ENCODE assay signal across 1 cellular context in the genomic region with DNA sequence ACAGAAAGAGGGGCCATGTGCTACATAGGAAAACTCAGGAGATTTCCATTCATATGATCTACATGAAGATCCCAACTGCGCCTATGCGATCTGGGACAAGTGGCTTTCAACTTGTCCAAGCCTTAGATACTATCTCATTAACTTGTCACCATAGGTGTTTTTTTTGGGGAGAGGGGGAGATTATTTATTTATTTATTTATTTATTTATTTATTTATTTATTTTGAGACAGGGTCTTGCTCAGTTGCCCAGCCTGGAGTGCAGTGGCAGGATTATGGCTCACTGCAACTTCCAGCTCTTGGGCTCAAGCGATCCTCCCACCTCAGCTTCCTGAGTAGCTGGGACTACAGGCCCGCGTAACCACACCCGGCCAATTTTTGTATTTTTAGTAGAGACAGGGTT.
TF ChIP-seq lines count a peak whose summit lies in the region.

No MANE protein-coding gene starts in this region.

TF ChIP-seq in HEK293, 187 proteins besides CTCF, POLR2A, EP300 and RAD21 (continued from another document and continues in another):
- no peak for TF ChIP-seq ZNF792 (tag by site-specific recombination; IDR thresholded peaks at IDR 0.05)
- TF ChIP-seq ZNF169 (tag by site-specific recombination; IDR thresholded peaks at IDR 0.05) = no peak
- no peak for TF ChIP-seq MZF1 (tag by site-specific recombination; IDR thresholded peaks at IDR 0.05; ENCODE audit: borderline replicate concordance)
- TF ChIP-seq, protein P1, sequence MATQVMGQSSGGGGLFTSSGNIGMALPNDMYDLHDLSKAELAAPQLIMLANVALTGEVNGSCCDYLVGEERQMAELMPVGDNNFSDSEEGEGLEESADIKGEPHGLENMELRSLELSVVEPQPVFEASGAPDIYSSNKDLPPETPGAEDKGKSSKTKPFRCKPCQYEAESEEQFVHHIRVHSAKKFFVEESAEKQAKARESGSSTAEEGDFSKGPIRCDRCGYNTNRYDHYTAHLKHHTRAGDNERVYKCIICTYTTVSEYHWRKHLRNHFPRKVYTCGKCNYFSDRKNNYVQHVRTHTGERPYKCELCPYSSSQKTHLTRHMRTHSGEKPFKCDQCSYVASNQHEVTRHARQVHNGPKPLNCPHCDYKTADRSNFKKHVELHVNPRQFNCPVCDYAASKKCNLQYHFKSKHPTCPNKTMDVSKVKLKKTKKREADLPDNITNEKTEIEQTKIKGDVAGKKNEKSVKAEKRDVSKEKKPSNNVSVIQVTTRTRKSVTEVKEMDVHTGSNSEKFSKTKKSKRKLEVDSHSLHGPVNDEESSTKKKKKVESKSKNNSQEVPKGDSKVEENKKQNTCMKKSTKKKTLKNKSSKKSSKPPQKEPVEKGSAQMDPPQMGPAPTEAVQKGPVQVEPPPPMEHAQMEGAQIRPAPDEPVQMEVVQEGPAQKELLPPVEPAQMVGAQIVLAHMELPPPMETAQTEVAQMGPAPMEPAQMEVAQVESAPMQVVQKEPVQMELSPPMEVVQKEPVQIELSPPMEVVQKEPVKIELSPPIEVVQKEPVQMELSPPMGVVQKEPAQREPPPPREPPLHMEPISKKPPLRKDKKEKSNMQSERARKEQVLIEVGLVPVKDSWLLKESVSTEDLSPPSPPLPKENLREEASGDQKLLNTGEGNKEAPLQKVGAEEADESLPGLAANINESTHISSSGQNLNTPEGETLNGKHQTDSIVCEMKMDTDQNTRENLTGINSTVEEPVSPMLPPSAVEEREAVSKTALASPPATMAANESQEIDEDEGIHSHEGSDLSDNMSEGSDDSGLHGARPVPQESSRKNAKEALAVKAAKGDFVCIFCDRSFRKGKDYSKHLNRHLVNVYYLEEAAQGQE (tag by site-specific recombination; IDR thresholded peaks at IDR 0.05) = peak; percentile 58; the same call in 1 of the 2 replicates
- no peak for TF ChIP-seq ZFP41 (tag by site-specific recombination; IDR thresholded peaks at IDR 0.05; ENCODE audit: borderline replicate concordance)
- TF ChIP-seq ZBTB49 (tag by site-specific recombination; IDR thresholded peaks at IDR 0.05; ENCODE audit: low read depth) = no peak
- no peak for TF ChIP-seq ZNF701 (tag by site-specific recombination; IDR thresholded peaks at IDR 0.05)
- TF ChIP-seq ZIC2 (tag by site-specific recombination; IDR thresholded peaks at IDR 0.05) = no peak
- TF ChIP-seq BCL11B (tag by site-specific recombination; IDR thresholded peaks at IDR 0.05; ENCODE audit: low read depth) = no peak
- no peak for TF ChIP-seq ZNF660 (tag by site-specific recombination; IDR thresholded peaks at IDR 0.05)
- no peak for TF ChIP-seq ZNF561 (tag by site-specific recombination; IDR thresholded peaks at IDR 0.05; ENCODE audit: borderline replicate concordance)
- TF ChIP-seq, protein P2, sequence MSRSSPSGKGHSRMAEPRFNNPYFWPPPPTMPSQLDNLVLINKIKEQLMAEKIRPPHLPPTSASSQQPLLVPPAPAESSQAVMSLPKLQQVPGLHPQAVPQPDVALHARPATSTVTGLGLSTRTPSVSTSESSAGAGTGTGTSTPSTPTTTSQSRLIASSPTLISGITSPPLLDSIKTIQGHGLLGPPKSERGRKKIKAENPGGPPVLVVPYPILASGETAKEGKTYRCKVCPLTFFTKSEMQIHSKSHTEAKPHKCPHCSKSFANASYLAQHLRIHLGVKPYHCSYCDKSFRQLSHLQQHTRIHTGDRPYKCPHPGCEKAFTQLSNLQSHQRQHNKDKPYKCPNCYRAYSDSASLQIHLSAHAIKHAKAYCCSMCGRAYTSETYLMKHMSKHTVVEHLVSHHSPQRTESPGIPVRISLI (tag by site-specific recombination; IDR thresholded peaks at IDR 0.05) = no peak
- TF ChIP-seq ZNF366 (tag by site-specific recombination; conservative IDR thresholded peaks at IDR 0.05) = no peak
- TF ChIP-seq ZNF112 (tag by site-specific recombination; IDR thresholded peaks at IDR 0.05) = no peak
- TF ChIP-seq ZNF621 (tag by site-specific recombination; IDR thresholded peaks at IDR 0.05) = no peak
- TF ChIP-seq KLF1 (tag by site-specific recombination; IDR thresholded peaks at IDR 0.05) = no peak
- no peak for TF ChIP-seq ZBTB26 (tag by site-specific recombination; optimal IDR thresholded peaks at IDR 0.05)
- peak; percentile 35; the same call in 1 of the 2 replicates for TF ChIP-seq ZXDB (tag by site-specific recombination; IDR thresholded peaks at IDR 0.05)
- no peak for TF ChIP-seq ZNF48 (tag by site-specific recombination; IDR thresholded peaks at IDR 0.05)
- TF ChIP-seq ZNF837 (tag by site-specific recombination; IDR thresholded peaks at IDR 0.05) = no peak
- TF ChIP-seq ZBTB1 (tag by site-specific recombination; IDR thresholded peaks at IDR 0.05) = no peak
- no peak for TF ChIP-seq ZNF404 (tag by site-specific recombination; IDR thresholded peaks at IDR 0.05)
- no peak for TF ChIP-seq ZSCAN16 (tag by site-specific recombination; IDR thresholded peaks at IDR 0.05)
- TF ChIP-seq, protein P3, sequence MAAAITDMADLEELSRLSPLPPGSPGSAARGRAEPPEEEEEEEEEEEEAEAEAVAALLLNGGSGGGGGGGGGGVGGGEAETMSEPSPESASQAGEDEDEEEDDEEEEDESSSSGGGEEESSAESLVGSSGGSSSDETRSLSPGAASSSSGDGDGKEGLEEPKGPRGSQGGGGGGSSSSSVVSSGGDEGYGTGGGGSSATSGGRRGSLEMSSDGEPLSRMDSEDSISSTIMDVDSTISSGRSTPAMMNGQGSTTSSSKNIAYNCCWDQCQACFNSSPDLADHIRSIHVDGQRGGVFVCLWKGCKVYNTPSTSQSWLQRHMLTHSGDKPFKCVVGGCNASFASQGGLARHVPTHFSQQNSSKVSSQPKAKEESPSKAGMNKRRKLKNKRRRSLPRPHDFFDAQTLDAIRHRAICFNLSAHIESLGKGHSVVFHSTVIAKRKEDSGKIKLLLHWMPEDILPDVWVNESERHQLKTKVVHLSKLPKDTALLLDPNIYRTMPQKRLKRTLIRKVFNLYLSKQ (tag by site-specific recombination; IDR thresholded peaks at IDR 0.05; ENCODE audit: borderline replicate concordance) = no peak
- TF ChIP-seq ZNF558 (tag by site-specific recombination; IDR thresholded peaks at IDR 0.05) = 0 out of 2 replicates have a peak, but pooled peaks have one; percentile 44
- TF ChIP-seq HIC1 (tag by site-specific recombination; IDR thresholded peaks at IDR 0.05) = no peak
- TF ChIP-seq ZNF654 (tag by site-specific recombination; IDR thresholded peaks at IDR 0.05; ENCODE audit: low read depth) = peak; percentile 28
- TF ChIP-seq, protein P4, sequence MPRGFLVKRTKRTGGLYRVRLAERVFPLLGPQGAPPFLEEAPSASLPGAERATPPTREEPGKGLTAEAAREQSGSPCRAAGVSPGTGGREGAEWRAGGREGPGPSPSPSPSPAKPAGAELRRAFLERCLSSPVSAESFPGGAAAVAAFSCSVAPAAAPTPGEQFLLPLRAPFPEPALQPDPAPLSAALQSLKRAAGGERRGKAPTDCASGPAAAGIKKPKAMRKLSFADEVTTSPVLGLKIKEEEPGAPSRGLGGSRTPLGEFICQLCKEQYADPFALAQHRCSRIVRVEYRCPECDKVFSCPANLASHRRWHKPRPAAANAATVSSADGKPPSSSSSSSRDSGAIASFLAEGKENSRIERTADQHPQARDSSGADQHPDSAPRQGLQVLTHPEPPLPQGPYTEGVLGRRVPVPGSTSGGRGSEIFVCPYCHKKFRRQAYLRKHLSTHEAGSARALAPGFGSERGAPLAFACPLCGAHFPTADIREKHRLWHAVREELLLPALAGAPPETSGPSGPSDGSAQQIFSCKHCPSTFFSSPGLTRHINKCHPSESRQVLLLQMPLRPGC (tag by site-specific recombination; IDR thresholded peaks at IDR 0.05) = no peak
- no peak for TF ChIP-seq ZNF610 (tag by site-specific recombination; IDR thresholded peaks at IDR 0.05; ENCODE audit: borderline replicate concordance)
- TF ChIP-seq ZNF76 (tag by site-specific recombination; IDR thresholded peaks at IDR 0.05; ENCODE audit: borderline replicate concordance, low read depth) = no peak
- no peak for TF ChIP-seq ZNF175 (tag by site-specific recombination; IDR thresholded peaks at IDR 0.05)
- no peak for TF ChIP-seq ZEB2 (tag by site-specific recombination; IDR thresholded peaks at IDR 0.05)
- no peak for TF ChIP-seq ZNF10 (tag by site-specific recombination; IDR thresholded peaks at IDR 0.05)
- no peak for TF ChIP-seq ZNF596 (tag by site-specific recombination; IDR thresholded peaks at IDR 0.05)
- no peak for TF ChIP-seq ZNF184 (tag by site-specific recombination; IDR thresholded peaks at IDR 0.05)
- TF ChIP-seq ZNF529 (tag by site-specific recombination; IDR thresholded peaks at IDR 0.05; ENCODE audit: insufficient replicate concordance) = no peak
- TF ChIP-seq ZNF26 (tag by site-specific recombination; IDR thresholded peaks at IDR 0.05) = no peak
- TF ChIP-seq ZNF266 (tag by site-specific recombination; IDR thresholded peaks at IDR 0.05; ENCODE audit: low read depth) = peak; percentile 67; the same call in 1 of the 2 replicates
- TF ChIP-seq GFI1B (tag by site-specific recombination; IDR thresholded peaks at IDR 0.05) = no peak
- no peak for TF ChIP-seq TCF7L2 (IDR thresholded peaks at IDR 0.05; ENCODE audit: borderline replicate concordance, low read depth, low read length)
- no peak for TF ChIP-seq ZNF24 (tag by site-specific recombination; IDR thresholded peaks at IDR 0.05)
- no peak for TF ChIP-seq ZNF843 (tag by site-specific recombination; IDR thresholded peaks at IDR 0.05)
- TF ChIP-seq ZNF391 (tag by site-specific recombination; IDR thresholded peaks at IDR 0.05; ENCODE audit: borderline replicate concordance, low read depth) = no peak
- TF ChIP-seq ZNF132 (tag by site-specific recombination; IDR thresholded peaks at IDR 0.05; ENCODE audit: borderline replicate concordance) = no peak
- no peak for TF ChIP-seq MYNN (tag by site-specific recombination; IDR thresholded peaks at IDR 0.05; ENCODE audit: borderline replicate concordance)
- TF ChIP-seq ZNF585B (tag by site-specific recombination; IDR thresholded peaks at IDR 0.05) = no peak
- TF ChIP-seq RBAK (tag by site-specific recombination; IDR thresholded peaks at IDR 0.05) = no peak
- TF ChIP-seq ZNF555 (tag by site-specific recombination; conservative IDR thresholded peaks at IDR 0.05) = peak; percentile 67
- TF ChIP-seq ZNF223 (tag by site-specific recombination; IDR thresholded peaks at IDR 0.05) = no peak
- TF ChIP-seq ZNF354C (tag by site-specific recombination; IDR thresholded peaks at IDR 0.05; ENCODE audit: borderline replicate concordance, low read depth) = no peak
- TF ChIP-seq ZNF426 (tag by site-specific recombination; IDR thresholded peaks at IDR 0.05) = peak; percentile 70
- no peak for TF ChIP-seq ZNF785 (tag by site-specific recombination; IDR thresholded peaks at IDR 0.05)
- no peak for TF ChIP-seq GLI4 (tag by site-specific recombination; IDR thresholded peaks at IDR 0.05)
- TF ChIP-seq BCL11A (tag by site-specific recombination; IDR thresholded peaks at IDR 0.05; ENCODE audit: low read depth) = no peak
